In the genomic region with DNA sequence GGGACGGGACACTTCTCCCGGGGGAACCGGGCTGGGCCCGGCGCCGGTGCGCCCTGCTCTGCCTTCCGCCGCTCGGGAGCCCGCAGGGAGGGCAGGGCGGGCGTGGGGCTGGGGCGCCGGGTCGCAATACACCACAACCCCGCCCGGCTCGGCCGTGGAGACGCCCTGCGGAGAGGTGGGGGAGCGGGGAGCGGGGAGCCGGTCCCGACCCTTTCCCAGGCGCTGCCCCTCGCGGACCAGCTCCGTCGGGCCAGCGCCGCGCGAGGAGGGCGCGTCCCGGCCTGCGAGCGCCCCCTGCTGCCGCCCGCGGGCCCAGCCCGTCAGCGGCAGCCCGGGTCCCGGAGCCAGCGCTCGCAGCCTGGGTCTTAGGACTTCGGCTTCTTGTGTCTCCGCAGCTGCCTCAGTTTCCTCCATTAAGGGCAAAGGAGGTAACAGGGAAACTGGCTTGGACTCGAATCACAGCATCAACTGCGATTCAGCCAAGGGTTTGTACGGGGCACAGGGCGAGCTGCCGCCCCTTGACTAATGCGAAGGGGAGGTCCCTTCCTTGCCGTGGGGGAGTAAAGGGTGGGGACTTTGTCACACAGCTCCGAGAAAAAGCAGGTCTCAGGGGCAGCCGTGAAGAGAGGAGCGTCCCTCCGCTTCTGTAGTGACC, we compare ENCODE assay signal across 8 cellular contexts. TPM values are rescaled to one million over a fixed set of nuclear protein-coding genes. Genes with fewer than 3 reads are reported as not detected.
DNase-seq lines count a peak whose midpoint lies in the region; ATAC-seq and TF ChIP-seq lines count a peak whose summit lies in the region.

No MANE protein-coding gene starts in this region.

- no peak overlapping the region for H3K4me2 ChIP-seq in fibroblast of lung (ENCODE audit: extremely low read depth, insufficient read depth, low read length)

- in situ Hi-C loops in transverse colon (cut with MboI; ENCODE audit: low pct_ligation_motif_present in 1 of 4, low pct_unique_long_range_greater_than_20kb in 1 of 4, low sequenced_read_pairs in 3 of 4) = loop anchor here in 3 of 4 donors (25.0 kb wide), 1 partner anchor 105 kb away; no protein-coding TSS in a partner anchor

- H3K27me3 Mint-ChIP-seq in nephron progenitor cell (ENCODE audit: low read depth, poor library complexity) = peaks cover 89% of the 10 kb centered on the region

- WGBS in transverse colon (ENCODE audit: low coverage in 1 of 2), 2 donors = 0% methylated on average over 34 of the region's 62 CpGs; no CpG with 5 or more reads in 1 of the 2 donors

- H3K36me3 Mint-ChIP-seq in nephron progenitor cell (ENCODE audit: low read depth) = peaks cover 6% of the 10 kb centered on the region

- H3K4me1 ChIP-seq in fibroblast of lung (ENCODE audit: control insufficient read depth, extremely low read depth, insufficient read depth, low read length) (no peaks in the 10 kb centered on the region), transverse colon (peaks cover 0 to 16% (median 12%) of the 10 kb centered on the region in 4 donors)

- no peak overlapping the region for H3K27ac ChIP-seq in fibroblast of lung (ENCODE audit: insufficient read depth, low read length)
- H3K27ac ChIP-seq in transverse colon = peak overlapping the region; percentile 56 to 78 (median 72)

- peaks cover 26% of the 10 kb centered on the region for H3K4me1 Mint-ChIP-seq in nephron progenitor cell

- H3K36me3 ChIP-seq in fibroblast of lung (ENCODE audit: control insufficient read depth, insufficient read depth, low read length) = no peaks in the 10 kb centered on the region
- no peaks in the 10 kb centered on the region for H3K36me3 ChIP-seq in transverse colon

- peak; percentile 81 for ATAC-seq in HG02759 (IDR thresholded peaks at IDR 0.05; ENCODE audit: unreplicated experiment)

- H3K27me3 ChIP-seq in fibroblast of lung (ENCODE audit: control insufficient read depth, insufficient read depth, low read length) (peaks cover 40% of the 10 kb centered on the region), transverse colon (peaks cover 41% of the 10 kb centered on the region)

- peak overlapping the region; percentile 77 for H3K4me3 Mint-ChIP-seq in nephron progenitor cell

- TF ChIP-seq POLR2A in transverse colon (IDR thresholded peaks at IDR 0.05) = no peak

- no peaks in the 10 kb centered on the region for H4K20me1 ChIP-seq in fibroblast of lung (ENCODE audit: control insufficient read depth, extremely low read depth, insufficient read depth, low read length)

- H3K4me3 ChIP-seq in fibroblast of lung (replicated peaks in 1 of 4; ENCODE audit: control extremely low read depth in 1 of 4, insufficient read depth in 1 of 4, low read depth in 3 of 4, low read length in 4 of 4) (no peak overlapping the region), transverse colon (peak overlapping the region; percentile 38 to 67 (median 58))

- intact Hi-C loops in transverse colon (cut with DNase I; ENCODE audit: low total_unique reads) = loop anchor here (2.0 kb wide), 1 partner anchor 124 kb away; no protein-coding TSS in a partner anchor

- H3K9me3 Mint-ChIP-seq in nephron progenitor cell = peaks cover 10% of the 10 kb centered on the region

- H2AFZ ChIP-seq in fibroblast of lung (ENCODE audit: low read length) = no peak overlapping the region

- H3K9ac ChIP-seq in fibroblast of lung (ENCODE audit: insufficient read depth, low read length) = no peak overlapping the region

- no peaks in the 10 kb centered on the region for H3K79me2 ChIP-seq in fibroblast of lung (ENCODE audit: control insufficient read depth, insufficient read depth, low read length)

- DNase-seq in NCI-H748 (lab: John Stamatoyannopoulos, UW; ENCODE audit: unreplicated experiment) (peak; percentile 62), NCI-H748 treated with DMSO at 0.1 percent for 48 hours (lab: John Stamatoyannopoulos, UW) (no peak), NCI-H69 (lab: John Stamatoyannopoulos, UW) (peak; percentile 69), activated T-cell treated with anti-CD3 and anti-CD28 coated beads for 48 hours (ENCODE audit: low read depth) (peak; percentile 67), fibroblast of lung (ENCODE audit: low read depth in 2 of 2) (no peak), nephron progenitor cell (peak; percentile 79), transverse colon (peak; percentile 62)

- no peak overlapping the region for H3K27ac Mint-ChIP-seq in nephron progenitor cell

- H3K9me3 ChIP-seq in fibroblast of lung (ENCODE audit: control insufficient read depth, insufficient read depth, low read depth, low read length) = no peaks in the 10 kb centered on the region
- H3K9me3 ChIP-seq in transverse colon = no peaks in the 10 kb centered on the region

- peak; percentile 21 to 44 for TF ChIP-seq CTCF in fibroblast of lung (conservative IDR thresholded peaks at IDR 0.05 in 1 of 2, IDR thresholded peaks at IDR 0.05 in 1 of 2; ENCODE audit: low read depth in 1 of 2, low read length in 2 of 2)
- peak; percentile 43 for TF ChIP-seq CTCF in nephron progenitor cell (IDR thresholded peaks at IDR 0.05)
- TF ChIP-seq CTCF in transverse colon (IDR thresholded peaks at IDR 0.05) = peak; percentile 26 to 83 (median 72)

- TF ChIP-seq EP300 in transverse colon (IDR thresholded peaks at IDR 0.05; ENCODE audit: low read depth) = no peak

RNA-seq across cellular contexts. Expression of gene ADRA2B, which starts 0.6 kb away (rescaled TPM):
- total RNA-seq in fibroblast of lung (not detected in 2 replicates), transverse colon (under 1 TPM in 2 of 4 donors, not detected in 2; 0.27 to 0.32 TPM)
- polyA plus RNA-seq in fibroblast of lung = 0.07 TPM in 1 of 2 replicates, not detected in the other
- 0.15 TPM in 1 of 2 replicates, not detected in the other for polyA plus RNA-seq in fibroblast of lung (2012)
- 0.24 TPM in 1 of 2 replicates, not detected in the other for polyA minus RNA-seq in fibroblast of lung (ENCODE audit: low replicate concordance)

RNA-seq across cellular contexts. Expression of gene ASTL, which starts 21.3 kb away (rescaled TPM):
- total RNA-seq in fibroblast of lung (not detected in 2 replicates), transverse colon (under 1 TPM in 1 of 4 donors, not detected in 3; 0.95 TPM)
- not detected in 2 replicates for polyA plus RNA-seq in fibroblast of lung
- polyA plus RNA-seq in fibroblast of lung (2012) = not detected in 2 replicates
- polyA minus RNA-seq in fibroblast of lung (ENCODE audit: low replicate concordance) = not detected in 2 replicates

RNA-seq across cellular contexts. Expression of gene DUSP2, which starts 28.2 kb away (rescaled TPM):
- total RNA-seq in fibroblast of lung = 0.33 and 1.0 TPM in 2 replicates
- polyA plus RNA-seq in fibroblast of lung = 0.17 and 0.26 TPM in 2 replicates
- 0.38 and 0.83 TPM in 2 replicates for polyA plus RNA-seq in fibroblast of lung (2012)
- polyA minus RNA-seq in fibroblast of lung (ENCODE audit: low replicate concordance) = 3.9 TPM in 1 of 2 replicates, not detected in the other
- 10 to 100 TPM in 1 of 4 donors, 1 to 10 TPM in 2, not detected in 1; 1.6 to 25.1 (median 9.1) TPM for total RNA-seq in transverse colon

Comparison
In these comparisons a context has a peak if more than half of its experiments do, and no peak if none do; other contexts are left out.
1. DNase-seq: peak in NCI-H748 (single experiment), NCI-H69 (single experiment), activated T-cell treated with anti-CD3 and anti-CD28 coated beads for 48 hours (single experiment), nephron progenitor cell (single experiment) and transverse colon (single experiment); none in NCI-H748 treated with DMSO at 0.1 percent for 48 hours (single experiment) and fibroblast of lung (0 of 2).
2. H3K4me3 ChIP-seq: peak in transverse colon (4 of 4); none in fibroblast of lung (0 of 4).
3. Peak in every context shown above with its lines, with median percentiles within 50 percentile points of each other: CTCF ChIP-seq.